8 cellular contexts compared by ENCODE assay signal in genomic region chr11:124920870-124921609, GRCh38. TPM values are rescaled to one million over a fixed set of nuclear protein-coding genes. Genes with fewer than 3 reads are reported as not detected.
A peak's percentile ranks its signal among the peaks of the same experiment; 100 is the strongest.
DNase-seq lines count a peak whose midpoint lies in the region; ATAC-seq and TF ChIP-seq lines count a peak whose summit lies in the region.

No MANE protein-coding gene starts in this region.

- DNase-seq in GM12864 (ENCODE audit: low read depth) = no peak
- DNase-seq in activated CD8-positive, alpha-beta memory T cell treated with anti-CD3 and anti-CD28 coated beads, Interleukin-2, amount 50 U/mL, for 24 hours (ENCODE audit: extremely low read depth) = peak; percentile 49
- no peak for DNase-seq in epithelial cell of proximal tubule (ENCODE audit: low read depth)
- peak; percentile 63 to 73 for DNase-seq in stimulated activated CD8-positive, alpha-beta memory T cell treated with anti-CD3 and anti-CD28 coated beads, Interleukin-4, amount 100 ng/mL, for 4 hours (ENCODE audit: low read depth in 2 of 2, low spot score in 1 of 2)
- no peak for DNase-seq in SIG-M5 (lab: John Stamatoyannopoulos, UW)

- TF ChIP-seq CTCF in GM12864 (IDR thresholded peaks at IDR 0.05; ENCODE audit: low read depth, low read length, missing control alignments) = peak; percentile 2
- no peak for TF ChIP-seq CTCF in epithelial cell of proximal tubule (conservative IDR thresholded peaks at IDR 0.05; ENCODE audit: low read depth, low read length)

- H3K9ac ChIP-seq in muscle layer of colon (ENCODE audit: low read length) = no peak overlapping the region

- no peak overlapping the region for H3K27ac ChIP-seq in muscle layer of colon (ENCODE audit: low read depth, low read length)

- H3K36me3 Mint-ChIP-seq in IgD-negative memory B cell = no peaks in the 10 kb centered on the region

- H3K4me3 ChIP-seq in GM12864 (ENCODE audit: low read depth, low read length) = peak overlapping the region; percentile 13; the same call in 1 of the 2 replicates
- peak overlapping the region; percentile 47 for H3K4me3 ChIP-seq in epithelial cell of proximal tubule (ENCODE audit: low read depth, low read length)
- peak overlapping the region; percentile 36 to 52 for H3K4me3 ChIP-seq in muscle layer of colon (ENCODE audit: low read depth in 1 of 2, low read length in 2 of 2)

- no peaks in the 10 kb centered on the region for H3K36me3 ChIP-seq in muscle layer of colon (ENCODE audit: insufficient read depth, low read length)

- no peaks in the 10 kb centered on the region for H3K9me3 ChIP-seq in muscle layer of colon (ENCODE audit: low read length)

- no peaks in the 10 kb centered on the region for H3K27me3 ChIP-seq in muscle layer of colon (ENCODE audit: control insufficient read depth in 1 of 2, insufficient read depth in 2 of 2, low read length in 2 of 2)

- H3K4me3 Mint-ChIP-seq in IgD-negative memory B cell = peak overlapping the region; percentile 73 to 87 (median 76)

- no peaks in the 10 kb centered on the region for H3K4me1 ChIP-seq in muscle layer of colon (ENCODE audit: insufficient read depth, low read length)

- H3K27ac Mint-ChIP-seq in IgD-negative memory B cell = no peak overlapping the region

- peaks cover 27% of the 10 kb centered on the region for H3K27me3 Mint-ChIP-seq in IgD-negative memory B cell

- peaks cover 0 to 2% (median 0%) of the 10 kb centered on the region in 3 donors for H3K9me3 Mint-ChIP-seq in IgD-negative memory B cell

- ATAC-seq in GM19467 (IDR thresholded peaks at IDR 0.05; ENCODE audit: unreplicated experiment) = no peak

- peaks cover 0 to 4% (median 2%) of the 10 kb centered on the region in 3 donors for H3K4me1 Mint-ChIP-seq in IgD-negative memory B cell

RNA-seq across cellular contexts. Expression of gene HEPN1, which starts 2.0 kb away (rescaled TPM):
- not detected for polyA plus RNA-seq in IgD-negative memory B cell
- total RNA-seq in epithelial cell of proximal tubule = not detected in 2 replicates

RNA-seq across cellular contexts. Expression of gene HEPACAM, which starts 14.8 kb away (rescaled TPM):
- polyA plus RNA-seq in IgD-negative memory B cell = not detected
- total RNA-seq in epithelial cell of proximal tubule = under 0.01 TPM in 1 of 2 replicates, not detected in the other

RNA-seq across cellular contexts. Expression of gene ROBO4, which starts 23.4 kb away (rescaled TPM):
- not detected for polyA plus RNA-seq in IgD-negative memory B cell
- total RNA-seq in epithelial cell of proximal tubule = 1.4 and 1.9 TPM in 2 replicates

RNA-seq across cellular contexts. Expression of gene CCDC15, which starts 33.0 kb away (rescaled TPM):
- 0.79 TPM for polyA plus RNA-seq in IgD-negative memory B cell
- 3.3 and 3.4 TPM in 2 replicates for total RNA-seq in epithelial cell of proximal tubule

RNA-seq across cellular contexts. Expression of gene ROBO3, which starts 55.8 kb away (rescaled TPM):
- polyA plus RNA-seq in IgD-negative memory B cell = not detected
- 18.9 and 30.6 TPM in 2 replicates for total RNA-seq in epithelial cell of proximal tubule

Comparison
In these comparisons a context has a peak if more than half of its experiments do, and no peak if none do; other contexts are left out.
1. DNase-seq: peak in activated CD8-positive, alpha-beta memory T cell treated with anti-CD3 and anti-CD28 coated beads, Interleukin-2, amount 50 U/mL, for 24 hours (single experiment) and stimulated activated CD8-positive, alpha-beta memory T cell treated with anti-CD3 and anti-CD28 coated beads, Interleukin-4, amount 100 ng/mL, for 4 hours (2 of 2); none in GM12864 (single experiment), epithelial cell of proximal tubule (single experiment) and SIG-M5 (single experiment).
2. Peak in every context shown above with its lines, with median percentiles within 50 percentile points of each other: H3K4me3 ChIP-seq.